ENCODE assay signal across 12 cellular contexts in genomic region chr6:104941694-104942177, GRCh38. TPM values are rescaled to one million over a fixed set of nuclear protein-coding genes. Genes with fewer than 3 reads are reported as not detected.
A peak's percentile ranks its signal among the peaks of the same experiment; 100 is the strongest.
DNase-seq lines count a peak whose midpoint lies in the region; ATAC-seq, FAIRE-seq and TF ChIP-seq lines count a peak whose summit lies in the region.
"Had no signal": no experiment of that assay in that cellular context is flagged by ENCODE, and none has a peak within 500 bp of the region (broad histone marks: within the 10 kb centered on the region; RNA-seq: fewer than 3 reads in every experiment).

No MANE protein-coding gene starts in this region.

- no peaks in the 10 kb centered on the region for H3K27me3 ChIP-seq in HepG2 (ENCODE audit: control insufficient read depth in 1 of 2, insufficient read depth in 2 of 2, low read length in 2 of 2)
- peaks cover 11 to 12% of the 10 kb centered on the region in 2 donors for H3K27me3 ChIP-seq in right lobe of liver
- no peaks in the 10 kb centered on the region for H3K27me3 ChIP-seq in iPS DF 6.9 (ENCODE audit: control insufficient read depth, insufficient read depth, low read length)
- peaks cover 94% of the 10 kb centered on the region for H3K27me3 ChIP-seq in transverse colon

- peak overlapping the region; percentile 67 for H3K4me3 Mint-ChIP-seq in T-helper 17 cell

- TF ChIP-seq RAD21 in HepG2 (CRISPR knock-in tag; IDR thresholded peaks at IDR 0.05) = no peak

- peak overlapping the region; percentile 60 for H3K27ac ChIP-seq in HepG2 (ENCODE audit: extremely low read length, insufficient read depth, low read length)
- H3K27ac ChIP-seq in right lobe of liver = no peak overlapping the region
- H3K27ac ChIP-seq in iPS DF 6.9 (ENCODE audit: low read length) = no peak overlapping the region
- H3K27ac ChIP-seq in urinary bladder (ENCODE audit: low read depth) = no peak overlapping the region
- H3K27ac ChIP-seq in transverse colon = no peak overlapping the region
- H3K27ac ChIP-seq in OCI-LY7 (ENCODE audit: low read depth, low read length, poor library complexity, severe bottlenecking) = no peak overlapping the region
- no peak overlapping the region for H3K27ac ChIP-seq in substantia nigra (ENCODE audit: low read depth, low read length, poor library complexity, severe bottlenecking)

- no peak for ATAC-seq in HepG2
- no peak for ATAC-seq in right lobe of liver
- ATAC-seq in T-helper 17 cell = no peak
- ATAC-seq: sciatic nerve had no signal

- H3K79me2 ChIP-seq in HepG2 (ENCODE audit: insufficient read depth, low read length) (peaks cover 34% of the 10 kb centered on the region), OCI-LY7 (ENCODE audit: insufficient read depth, low read depth, low read length) (no peaks in the 10 kb centered on the region)

- no peaks in the 10 kb centered on the region for H3K9me3 ChIP-seq in HepG2 (ENCODE audit: low read length)
- no peaks in the 10 kb centered on the region for H3K9me3 ChIP-seq in right lobe of liver
- no peaks in the 10 kb centered on the region for H3K9me3 ChIP-seq in T-helper 17 cell (ENCODE audit: control insufficient read depth, low read length, poor library complexity, severe bottlenecking)
- H3K9me3 ChIP-seq in iPS DF 6.9 (ENCODE audit: control insufficient read depth, insufficient read depth, low read length) = no peaks in the 10 kb centered on the region
- H3K9me3 ChIP-seq in transverse colon = no peaks in the 10 kb centered on the region
- H3K9me3 ChIP-seq in OCI-LY7 (ENCODE audit: low read length) = no peaks in the 10 kb centered on the region

- H3K4me2 ChIP-seq in HepG2 (ENCODE audit: low read depth, low read length) (peak overlapping the region; percentile 55), OCI-LY7 (ENCODE audit: low read length) (no peak overlapping the region)

- peaks cover 2% of the 10 kb centered on the region for H3K4me1 Mint-ChIP-seq in T-helper 17 cell

- H3K4me1 ChIP-seq in HepG2 (ENCODE audit: insufficient read depth, low read length) (peaks cover 12% of the 10 kb centered on the region), right lobe of liver (peaks cover 0 to 3% (median 0%) of the 10 kb centered on the region in 4 donors), iPS DF 6.9 (ENCODE audit: control insufficient read depth, insufficient read depth, low read length) (no peaks in the 10 kb centered on the region), urinary bladder (ENCODE audit: insufficient read depth) (no peaks in the 10 kb centered on the region), transverse colon (peaks cover 0 to 10% (median 2%) of the 10 kb centered on the region in 4 donors), OCI-LY7 (ENCODE audit: insufficient read depth, low read length, poor library complexity, severe bottlenecking) (no peaks in the 10 kb centered on the region)

- no peak for TF ChIP-seq EP300 in HepG2 (IDR thresholded peaks at IDR 0.05; ENCODE audit: low read depth in 2 of 2, low read length in 2 of 2)
- TF ChIP-seq EP300 in HepG2 (CRISPR knock-in tag; IDR thresholded peaks at IDR 0.05; ENCODE audit: borderline replicate concordance) = no peak
- no peak for TF ChIP-seq EP300 in transverse colon (IDR thresholded peaks at IDR 0.05; ENCODE audit: low read depth)

- TF ChIP-seq CTCF in HepG2 (CRISPR knock-in tag; IDR thresholded peaks at IDR 0.05) (no peak), right lobe of liver (IDR thresholded peaks at IDR 0.05) (no peak), transverse colon (IDR thresholded peaks at IDR 0.05) (no peak), OCI-LY7 (conservative IDR thresholded peaks at IDR 0.05; ENCODE audit: low read length) (no peak)

- H2AFZ ChIP-seq in HepG2 (ENCODE audit: low read length) = peak overlapping the region; percentile 92
- no peak overlapping the region for H2AFZ ChIP-seq in OCI-LY7 (ENCODE audit: low read length)

- intact Hi-C loops in HepG2 (cut with micrococcal nuclease; ENCODE audit: unreplicated experiment) = loop anchor here (1.0 to 2.0 kb wide), 3 partner anchors 13 to 151 kb away; no protein-coding TSS in a partner anchor
- intact Hi-C loops in right lobe of liver (cut with DNase I) = no loop called here
- intact Hi-C loops in transverse colon (cut with DNase I; ENCODE audit: low total_unique reads) = no loop called here
- intact Hi-C loops in OCI-LY7 (cut with micrococcal nuclease; ENCODE audit: unreplicated experiment) = no loop called here

- peak overlapping the region; percentile 64 for H3K9ac ChIP-seq in HepG2 (ENCODE audit: insufficient read depth, low read depth, low read length)

- TF ChIP-seq POLR2A in HepG2 (IDR thresholded peaks at IDR 0.05; ENCODE audit: insufficient read depth in 1 of 2, low read depth in 2 of 2, low read length in 2 of 2) (no peak), right lobe of liver (IDR thresholded peaks at IDR 0.05) (no peak), transverse colon (IDR thresholded peaks at IDR 0.05) (no peak)

- peaks cover 20% of the 10 kb centered on the region for H3K27me3 Mint-ChIP-seq in T-helper 17 cell

- in situ Hi-C loops in HepG2 (cut with HindIII; ENCODE audit: extremely low pct_ligation_motif_present, low pct_unique_long_range_greater_than_20kb) = loop anchor here (5.0 kb wide), 1 partner anchor 136 kb away; no protein-coding TSS in a partner anchor
- in situ Hi-C loops in transverse colon (cut with MboI; ENCODE audit: low pct_ligation_motif_present in 1 of 4, low pct_unique_long_range_greater_than_20kb in 1 of 4, low sequenced_read_pairs in 3 of 4) = no loop called here

- H3K4me3 ChIP-seq in HepG2 (replicated peaks in 1 of 3; ENCODE audit: insufficient read depth in 1 of 3, low read depth in 2 of 3, low read length in 3 of 3) (peak overlapping the region; percentile 65 to 92 (median 74)), right lobe of liver (peak overlapping the region in 1 of 3 donors; percentile 34), iPS DF 6.9 (ENCODE audit: low read length) (peak overlapping the region; percentile 52; the same call in 1 of the 2 replicates), urinary bladder (ENCODE audit: low read depth, low read length) (peak overlapping the region; percentile 42), transverse colon (peak overlapping the region in 1 of 4 donors; percentile 24), OCI-LY7 (ENCODE audit: low read depth, low read length, poor library complexity, severe bottlenecking) (no peak overlapping the region)

- no peaks in the 10 kb centered on the region for H3K9me2 ChIP-seq in OCI-LY7 (ENCODE audit: insufficient read depth, low read length)

- TSS peak; percentile 66 for BruUV-seq in HepG2 (replicated peaks; lab: Mats Ljungman, UMichigan)
- no TSS peak for BruUV-seq in OCI-LY7 (replicated peaks; lab: Mats Ljungman, UMichigan)

- peak; percentile 15 for FAIRE-seq in HepG2 (lab: Jason Lieb, UNC)
- FAIRE-seq: TTC549, urothelium cell line had no signal

- H3K27ac Mint-ChIP-seq in T-helper 17 cell = no peak overlapping the region

- H3K36me3 Mint-ChIP-seq in T-helper 17 cell (ENCODE audit: low read depth) = no peaks in the 10 kb centered on the region

- POLR2A ChIA-PET in HepG2 (lab: Yijun Ruan, JAX) (no interaction called here), OCI-LY7 (lab: Charles Lee) (no interaction called here)

- no peak for DNase-seq in HepG2 (ENCODE audit: low spot score)
- DNase-seq in right lobe of liver = no peak
- no peak for DNase-seq in T-helper 17 cell
- DNase-seq in iPS DF 6.9 (ENCODE audit: low read depth, low spot score) = no peak
- no peak for DNase-seq in transverse colon
- DNase-seq in OCI-LY7 (ENCODE audit: low spot score) = no peak
- DNase-seq in substantia nigra (lab: John Stamatoyannopoulos, UW) = no peak
- DNase-seq: Karpas-422 had no signal

- CTCF ChIA-PET in HepG2 (lab: Yijun Ruan, JAX; ENCODE audit: low intra/inter-chr PET ratio, low total read pairs) (interaction anchor here (1.0 to 2.4 kb wide), 3 partner anchors 14 to 136 kb away, joined by 3 to 33 read pairs (median 5); no protein-coding TSS in a partner anchor), OCI-LY7 (lab: Charles Lee; ENCODE audit: unreplicated experiment) (no interaction called here)

- WGBS in HepG2 (ENCODE audit: low lambda C conversion rate) = 2% methylated on average over 9 of the region's 9 CpGs
- 4% methylated on average over 9 of the region's 9 CpGs for WGBS in right lobe of liver (ENCODE audit: insufficient coverage, low coverage, low lambda C conversion rate, missing lambda C conversion rate)
- WGBS in iPS DF 6.9 (ENCODE audit: insufficient coverage, insufficient read length) = no CpG with 5 or more reads among the region's 9 CpGs
- WGBS in urinary bladder = 9% methylated on average over 9 of the region's 9 CpGs
- WGBS in transverse colon (ENCODE audit: low coverage in 1 of 2), 2 donors = 11 to 16% methylated on average over 9 of the region's 9 CpGs

- H3K36me3 ChIP-seq in HepG2 (replicated peaks in 1 of 2; ENCODE audit: control insufficient read depth in 1 of 2, insufficient read depth in 2 of 2, low read length in 2 of 2) = no peaks in the 10 kb centered on the region
- H3K36me3 ChIP-seq in right lobe of liver = no peaks in the 10 kb centered on the region
- no peaks in the 10 kb centered on the region for H3K36me3 ChIP-seq in iPS DF 6.9 (ENCODE audit: control insufficient read depth, insufficient read depth, low read length)
- no peaks in the 10 kb centered on the region for H3K36me3 ChIP-seq in urinary bladder (ENCODE audit: insufficient read depth)
- no peaks in the 10 kb centered on the region for H3K36me3 ChIP-seq in transverse colon
- no peaks in the 10 kb centered on the region for H3K36me3 ChIP-seq in OCI-LY7 (ENCODE audit: insufficient read depth, low read length)

- H4K20me1 ChIP-seq in HepG2 (ENCODE audit: insufficient read depth, low read length) (no peaks in the 10 kb centered on the region), OCI-LY7 (ENCODE audit: insufficient read depth, low read length) (no peaks in the 10 kb centered on the region)

RNA-seq across cellular contexts. Expression of gene LIN28B, which starts 15.2 kb away (rescaled TPM):
- 56.8 and 100 TPM in 2 replicates for total RNA-seq in HepG2 (2016; rRNA removed; fragmentation: Illumina TruSeq; extraction: Trizol)
- total RNA-seq in HepG2 (2016; cell fraction: cytosol; rRNA removed; fragmentation: Illumina TruSeq; extraction: Trizol; ENCODE audit: low read depth) = 13.7 and 13.8 TPM in 2 replicates
- total RNA-seq in HepG2 (2016; cell fraction: insoluble cytoplasmic fraction; rRNA removed; fragmentation: Illumina TruSeq; extraction: Trizol) = 57.6 and 96.8 TPM in 2 replicates
- total RNA-seq in HepG2 (2016; cell fraction: membrane; rRNA removed; fragmentation: Illumina TruSeq; extraction: Trizol) = 35.2 and 40.8 TPM in 2 replicates
- 41.3 and 44.0 TPM in 2 replicates for total RNA-seq in HepG2 (2016; cell fraction: nucleus; rRNA removed; fragmentation: Illumina TruSeq; extraction: Trizol)
- 8.8 and 14.5 TPM in 2 replicates for polyA plus RNA-seq in HepG2 (2011; rRNA removed)
- 6.2 and 8.3 TPM in 2 replicates for polyA plus RNA-seq in HepG2 (2011; cell fraction: cytosol; rRNA removed)
- 4.0 and 4.5 TPM in 2 replicates for polyA plus RNA-seq in HepG2 (2011; cell fraction: nucleus; rRNA removed)
- polyA plus RNA-seq in HepG2 (2012) = 14.9 and 19.0 TPM in 2 replicates
- polyA plus RNA-seq in HepG2 (2016; cell fraction: cytosol; fragmentation: Illumina TruSeq; extraction: Trizol; ENCODE audit: low read depth) = 2.5 and 2.6 TPM in 2 replicates
- polyA plus RNA-seq in HepG2 (2016; cell fraction: insoluble cytoplasmic fraction; fragmentation: Illumina TruSeq; extraction: Trizol; ENCODE audit: low read depth) = 60.7 and 65.9 TPM in 2 replicates
- polyA plus RNA-seq in HepG2 (2016; cell fraction: membrane; fragmentation: Illumina TruSeq; extraction: Trizol; ENCODE audit: low read depth) = 14.5 and 15.6 TPM in 2 replicates
- 29.8 and 30.3 TPM in 2 replicates for polyA plus RNA-seq in HepG2 (2016; cell fraction: nucleus; fragmentation: Illumina TruSeq; extraction: Trizol; ENCODE audit: insufficient read depth, low read depth)
- polyA minus RNA-seq in HepG2 (2011; rRNA and poly(A)+ RNA removed; ENCODE audit: low replicate concordance) = 0.07 and 15.4 TPM in 2 replicates
- 22.1 and 22.7 TPM in 2 replicates for polyA minus RNA-seq in HepG2 (2011; cell fraction: cytosol; rRNA and poly(A)+ RNA removed)
- 19.1 and 20.3 TPM in 2 replicates for polyA minus RNA-seq in HepG2 (2011; cell fraction: nucleus; rRNA and poly(A)+ RNA removed)
- total RNA-seq in right lobe of liver = not detected
- not detected for total RNA-seq in T-helper 17 cell
- total RNA-seq in urinary bladder = 0.37 TPM
- not detected for polyA plus RNA-seq in urinary bladder
- total RNA-seq in transverse colon = not detected
- total RNA-seq in OCI-LY7 (2014; rRNA removed; shearing (Covaris generic)) = not detected in 2 replicates
- total RNA-seq in OCI-LY7 (2022) = not detected in 2 replicates
- total RNA-seq: sciatic nerve had no signal

Comparison
In these comparisons a context has a peak if more than half of its experiments do, and no peak if none do; other contexts are left out.
1. RNA of gene LIN28B, which starts 15.2 kb away (total RNA-seq): 13.7 to 100 TPM in HepG2; 0.37 TPM in urinary bladder (single experiment), not detected in T-helper 17 cell, not detected in right lobe of liver, not detected in transverse colon and not detected in OCI-LY7; every median in the first group is over 10 times any median in the second.